Comparison of ENCODE assay signal across 8 cellular contexts in genomic region chr2:101064868-101065549, GRCh38.
DNase-seq lines count a peak whose midpoint lies in the region; ATAC-seq and TF ChIP-seq lines count a peak whose summit lies in the region.
"Had no signal": no experiment of that assay in that cellular context is flagged by ENCODE, and none has a peak within 500 bp of the region (broad histone marks: within the 10 kb centered on the region; RNA-seq: fewer than 3 reads in every experiment).

No MANE protein-coding gene starts in this region.

- H3K27ac Mint-ChIP-seq in HFFc6: peak overlapping the region; percentile 35; the same call in 1 of the 2 replicates
- H3K27ac Mint-ChIP-seq: activated naive CD8-positive, alpha-beta T cell treated with anti-CD3 and anti-CD28 coated beads, Interleukin-2, amount 10 ng/mL, durations not matched to agents 7 days and 5 days had no signal

- TF ChIP-seq POLR2A in heart left ventricle (IDR thresholded peaks at IDR 0.05) (no peak), testis (IDR thresholded peaks at IDR 0.05) (no peak)

- TF ChIP-seq CTCF in HFFc6 (IDR thresholded peaks at IDR 0.05) (no peak), heart left ventricle (IDR thresholded peaks at IDR 0.05) (no peak), testis (IDR thresholded peaks at IDR 0.05) (no peak)

- H3K4me3 Mint-ChIP-seq in HFFc6: no peak overlapping the region
- H3K4me3 Mint-ChIP-seq: activated naive CD8-positive, alpha-beta T cell treated with anti-CD3 and anti-CD28 coated beads, Interleukin-2, amount 10 ng/mL, durations not matched to agents 7 days and 5 days had no signal

- no peaks in the 10 kb centered on the region for H3K27me3 ChIP-seq in heart left ventricle
- no peaks in the 10 kb centered on the region for H3K27me3 ChIP-seq in testis

- H3K4me1 ChIP-seq in heart left ventricle (peaks cover 0 to 60% (median 31%) of the 10 kb centered on the region in 12 donors), testis (peaks cover 20% of the 10 kb centered on the region)

- peaks cover 41% of the 10 kb centered on the region for H3K4me1 Mint-ChIP-seq in HFFc6 (ENCODE audit: low read depth)
- H3K4me1 Mint-ChIP-seq: activated naive CD8-positive, alpha-beta T cell treated with anti-CD3 and anti-CD28 coated beads, Interleukin-2, amount 10 ng/mL, durations not matched to agents 7 days and 5 days had no signal

- no peaks in the 10 kb centered on the region for H3K9me3 Mint-ChIP-seq in HFFc6
- H3K9me3 Mint-ChIP-seq: activated naive CD8-positive, alpha-beta T cell treated with anti-CD3 and anti-CD28 coated beads, Interleukin-2, amount 10 ng/mL, durations not matched to agents 7 days and 5 days had no signal

- H3K36me3 Mint-ChIP-seq in HFFc6 (ENCODE audit: low read depth): no peaks in the 10 kb centered on the region
- H3K36me3 Mint-ChIP-seq: activated naive CD8-positive, alpha-beta T cell treated with anti-CD3 and anti-CD28 coated beads, Interleukin-2, amount 10 ng/mL, durations not matched to agents 7 days and 5 days had no signal

- H3K27ac ChIP-seq in heart left ventricle (peak overlapping the region in 8 of 12 donors; percentile 0 to 59 (median 46)), testis (peak overlapping the region; percentile 56 to 78)

- intact Hi-C loops in heart left ventricle (cut with DNase I) (loop anchor here in 6 of 10 donors (5.0 kb wide), 3 partner anchors 42 to 87 kb away; partner anchors contain the start of gene TBC1D8 (in 1 of the 6)), testis (cut with DNase I; ENCODE audit: low total_unique reads) (no loop called here)

- H3K36me3 ChIP-seq in heart left ventricle (peaks cover 0 to 7% (median 0%) of the 10 kb centered on the region in 9 donors), testis (ENCODE audit: low read depth, missing control alignments) (no peaks in the 10 kb centered on the region)

- H3K9me3 ChIP-seq in heart left ventricle (no peaks in the 10 kb centered on the region), testis (no peaks in the 10 kb centered on the region)

- H3K4me3 ChIP-seq in heart left ventricle: no peak overlapping the region
- H3K4me3 ChIP-seq in testis: no peak overlapping the region

- WGBS in heart left ventricle, 4 donors: 43 to 66% (median 50%) methylated on average over 4 of the region's 4 CpGs
- 73 to 78% methylated on average over 4 of the region's 4 CpGs for WGBS in testis, 2 donors

- DNase-seq in HFFc6 (peak; percentile 20), RPMI7951 (ENCODE audit: low read depth) (peak; percentile 74), heart left ventricle (no peak), testis (no peak), GM19238 (ENCODE audit: insufficient read length, low spot score) (no peak)
- DNase-seq in activated naive CD4-positive, alpha-beta T cell (lab: John Stamatoyannopoulos, UW): no peak
- DNase-seq: activated naive CD8-positive, alpha-beta T cell treated with anti-CD3 and anti-CD28 coated beads, Interleukin-2, amount 10 ng/mL, durations not matched to agents 7 days and 5 days had no signal

- peak in 3 of 4 donors; percentile 38 to 60 (median 40) for ATAC-seq in heart left ventricle
- ATAC-seq in GM18519 (IDR thresholded peaks at IDR 0.05; ENCODE audit: low FRiP score, unreplicated experiment): no peak

- H3K27me3 Mint-ChIP-seq in HFFc6 (ENCODE audit: insufficient read depth): peaks cover 2% of the 10 kb centered on the region; the same call in 1 of the 2 replicates

Comparison
In these comparisons a context has a peak if more than half of its experiments do, and no peak if none do; other contexts are left out.
1. DNase-seq: peak in HFFc6 (single experiment) and RPMI7951 (single experiment); none in heart left ventricle (0 of 5), testis (single experiment), GM19238 (single experiment) and activated naive CD4-positive, alpha-beta T cell (0 of 4).